31 cellular contexts compared by ENCODE assay signal in the genomic region with DNA sequence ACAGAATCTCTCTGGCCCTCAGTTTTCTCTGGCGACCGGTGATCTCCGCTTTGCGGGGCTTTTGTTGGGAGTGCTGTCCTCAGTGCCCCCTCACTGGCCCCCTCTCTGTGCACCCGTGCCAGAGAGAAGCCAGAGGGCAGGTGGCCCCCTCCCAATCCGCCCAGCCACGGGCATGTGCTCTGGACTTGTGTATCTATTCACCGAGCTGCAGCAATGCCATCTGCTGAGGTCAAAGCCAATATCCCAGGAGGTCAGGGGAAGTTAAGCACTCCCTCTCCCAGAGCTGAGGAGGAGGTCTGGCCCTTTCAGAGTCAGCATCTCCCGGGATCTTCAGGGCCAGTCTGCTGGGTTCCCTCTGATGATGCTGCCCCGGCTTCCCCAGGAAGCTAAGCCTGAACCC. TPM values are rescaled to one million over a fixed set of nuclear protein-coding genes. Genes with fewer than 3 reads are reported as not detected.
"Had no signal": no experiment of that assay in that cellular context is flagged by ENCODE, and none has a peak within 500 bp of the region (broad histone marks: within the 10 kb centered on the region; RNA-seq: fewer than 3 reads in every experiment).

No MANE protein-coding gene starts in this region.

- H3K4me3 Mint-ChIP-seq: activated CD4-positive, alpha-beta memory T cell treated with anti-CD3 and anti-CD28 coated beads for 36 hours; activated CD4-positive, alpha-beta T cell treated with anti-CD3 and anti-CD28 coated beads for 36 hours; activated CD4-positive, alpha-beta T cell treated with anti-CD3 and anti-CD28 coated beads, Interleukin-2, amount 10 ng/mL, durations not matched to agents 24 days and 14 days; activated CD8-positive, alpha-beta T cell treated with anti-CD3 and anti-CD28 coated beads, Interleukin-2, amount 10 ng/mL, durations not matched to agents 7 days and 5 days; activated naive CD4-positive, alpha-beta T cell treated with anti-CD3 and anti-CD28 coated beads, Interleukin-2, amount 10 ng/mL, durations not matched to agents 7 days and 5 days; activated T-cell treated with anti-CD3 and anti-CD28 coated beads, Interleukin-2, amount 50 U/mL, for 4 hours; activated T-helper 17 cell treated with anti-CD3 and anti-CD28 coated beads, Interleukin-2, amount 50 U/mL, for 72 hours; effector memory CD8-positive, alpha-beta T cell; T-cell; T-helper 1 cell treated with Interleukin-12 subunit alpha and Interleukin-12 subunit beta and Interleukin-4 antibody, amounts not matched to agents 30 μg/mL and 1 μg/mL, for 36 hours; T-helper 2 cell treated with Interferon-gamma antibody and Interleukin-4, amounts not matched to agents 5 μg/mL and 100 μg/mL, for 36 hours had no signal

- H3K36me3 ChIP-seq: brain microvascular endothelial cell, esophagus muscularis mucosa, gastrocnemius medialis, heart right ventricle had no signal

- H3K4me1 Mint-ChIP-seq: activated CD4-positive, alpha-beta T cell treated with anti-CD3 and anti-CD28 coated beads for 36 hours; activated CD4-positive, alpha-beta T cell treated with anti-CD3 and anti-CD28 coated beads, Interleukin-2, amount 10 ng/mL, durations not matched to agents 24 days and 14 days; activated naive CD4-positive, alpha-beta T cell treated with anti-CD3 and anti-CD28 coated beads, Interleukin-2, amount 10 ng/mL, durations not matched to agents 7 days and 5 days; activated T-helper 17 cell treated with anti-CD3 and anti-CD28 coated beads, Interleukin-2, amount 50 U/mL, for 72 hours had no signal

- H3K9me3 Mint-ChIP-seq: activated CD4-positive, alpha-beta memory T cell treated with anti-CD3 and anti-CD28 coated beads for 36 hours; activated CD4-positive, alpha-beta T cell treated with anti-CD3 and anti-CD28 coated beads, Interleukin-2, amount 10 ng/mL, durations not matched to agents 24 days and 14 days; activated naive CD4-positive, alpha-beta T cell treated with anti-CD3 and anti-CD28 coated beads, Interleukin-2, amount 10 ng/mL, durations not matched to agents 7 days and 5 days; activated naive CD4-positive, alpha-beta T cell treated with anti-CD3 and anti-CD28 coated beads, Interleukin-2, amount 50 U/mL, for 72 hours; activated T-cell treated with anti-CD3 and anti-CD28 coated beads, Interleukin-2, amount 50 U/mL, for 4 hours; activated T-helper 17 cell treated with anti-CD3 and anti-CD28 coated beads, Interleukin-2, amount 50 U/mL, for 72 hours; effector memory CD8-positive, alpha-beta T cell; T-cell; T-helper 1 cell treated with Interleukin-12 subunit alpha and Interleukin-12 subunit beta and Interleukin-4 antibody, amounts not matched to agents 30 μg/mL and 1 μg/mL, for 36 hours; T-helper 2 cell treated with Interferon-gamma antibody and Interleukin-4, amounts not matched to agents 5 μg/mL and 100 μg/mL, for 36 hours had no signal

- ATAC-seq: activated CD4-positive, alpha-beta T cell treated with anti-CD3 and anti-CD28 coated beads for 36 hours; activated CD8-positive, alpha-beta T cell treated with anti-CD3 and anti-CD28 coated beads, Interleukin-2, amount 10 ng/mL, durations not matched to agents 7 days and 5 days; activated naive CD4-positive, alpha-beta T cell treated with anti-CD3 and anti-CD28 coated beads, Interleukin-2, amount 50 U/mL, for 72 hours; activated T-cell treated with anti-CD3 and anti-CD28 coated beads, Interleukin-2, amount 50 U/mL, for 4 hours; activated T-helper 17 cell treated with anti-CD3 and anti-CD28 coated beads, Interleukin-2, amount 50 U/mL, for 72 hours; effector memory CD8-positive, alpha-beta T cell; foreskin keratinocyte; gastrocnemius medialis; heart right ventricle; T-cell had no signal

- H3K9me3 ChIP-seq: esophagus muscularis mucosa, gastrocnemius medialis, heart right ventricle had no signal

- DNase-seq: activated CD4-positive, alpha-beta memory T cell treated with anti-CD3 and anti-CD28 coated beads for 36 hours; activated CD4-positive, alpha-beta T cell treated with anti-CD3 and anti-CD28 coated beads for 36 hours; activated CD4-positive, alpha-beta T cell treated with anti-CD3 and anti-CD28 coated beads, Interleukin-2, amount 10 ng/mL, durations not matched to agents 24 days and 14 days; activated CD4-positive, CD25-positive, alpha-beta regulatory T cell; activated CD4-positive, CD25-positive, alpha-beta regulatory T cell treated with anti-CD3 and anti-CD28 coated beads, Interleukin-2, amount 50 U/mL, for 72 hours; activated CD8-positive, alpha-beta T cell treated with anti-CD3 and anti-CD28 coated beads, Interleukin-2, amount 10 ng/mL, durations not matched to agents 7 days and 5 days; activated effector memory CD4-positive, alpha-beta T cell treated with Interleukin-2 at 50 U/mL for 16 hours; activated naive CD4-positive, alpha-beta T cell treated with anti-CD3 and anti-CD28 coated beads, Interleukin-2, amount 10 ng/mL, durations not matched to agents 7 days and 5 days; activated T-cell treated with anti-CD3 and anti-CD28 coated beads, Interleukin-2, amount 50 U/mL, for 4 hours; amniotic stem cell; anterior cingulate cortex; brain microvascular endothelial cell; caudate nucleus; cortex of kidney; dermis blood vessel endothelial cell; effector CD4-positive, alpha-beta T cell; effector memory CD8-positive, alpha-beta T cell; erythroblast; foreskin keratinocyte; gastrocnemius medialis; heart right ventricle; T-cell; T1000 had no signal

- H3K4me3 ChIP-seq: esophagus muscularis mucosa, gastrocnemius medialis, heart right ventricle had no signal

- H3K27ac Mint-ChIP-seq: activated CD4-positive, alpha-beta memory T cell treated with anti-CD3 and anti-CD28 coated beads for 36 hours; activated CD4-positive, alpha-beta T cell treated with anti-CD3 and anti-CD28 coated beads for 36 hours; activated CD4-positive, alpha-beta T cell treated with anti-CD3 and anti-CD28 coated beads, Interleukin-2, amount 10 ng/mL, durations not matched to agents 24 days and 14 days; activated CD8-positive, alpha-beta T cell treated with anti-CD3 and anti-CD28 coated beads, Interleukin-2, amount 10 ng/mL, durations not matched to agents 7 days and 5 days; activated naive CD4-positive, alpha-beta T cell treated with anti-CD3 and anti-CD28 coated beads, Interleukin-2, amount 10 ng/mL, durations not matched to agents 7 days and 5 days; activated naive CD4-positive, alpha-beta T cell treated with anti-CD3 and anti-CD28 coated beads, Interleukin-2, amount 50 U/mL, for 72 hours; activated T-helper 17 cell treated with anti-CD3 and anti-CD28 coated beads, Interleukin-2, amount 50 U/mL, for 72 hours; effector memory CD8-positive, alpha-beta T cell; T-cell; T-helper 1 cell treated with Interleukin-12 subunit alpha and Interleukin-12 subunit beta and Interleukin-4 antibody, amounts not matched to agents 30 μg/mL and 1 μg/mL, for 36 hours; T-helper 2 cell treated with Interferon-gamma antibody and Interleukin-4, amounts not matched to agents 5 μg/mL and 100 μg/mL, for 36 hours had no signal

- H3K27ac ChIP-seq: brain microvascular endothelial cell, esophagus muscularis mucosa, foreskin keratinocyte, gastrocnemius medialis, heart right ventricle had no signal

- H3K36me3 Mint-ChIP-seq: activated CD4-positive, alpha-beta memory T cell treated with anti-CD3 and anti-CD28 coated beads for 36 hours; activated naive CD4-positive, alpha-beta T cell treated with anti-CD3 and anti-CD28 coated beads, Interleukin-2, amount 10 ng/mL, durations not matched to agents 7 days and 5 days; activated naive CD4-positive, alpha-beta T cell treated with anti-CD3 and anti-CD28 coated beads, Interleukin-2, amount 50 U/mL, for 72 hours; T-cell had no signal

- H3K4me1 ChIP-seq: foreskin keratinocyte, gastrocnemius medialis, heart right ventricle had no signal

RNA-seq across cellular contexts. Expression of a gene that starts 5.1 kb away (rescaled TPM):
- total RNA-seq: activated CD4-positive, alpha-beta memory T cell treated with anti-CD3 and anti-CD28 coated beads for 36 hours; activated CD4-positive, alpha-beta T cell treated with anti-CD3 and anti-CD28 coated beads for 36 hours; activated CD4-positive, alpha-beta T cell treated with anti-CD3 and anti-CD28 coated beads, Interleukin-2, amount 10 ng/mL, durations not matched to agents 24 days and 14 days; activated CD8-positive, alpha-beta T cell treated with anti-CD3 and anti-CD28 coated beads, Interleukin-2, amount 10 ng/mL, durations not matched to agents 7 days and 5 days; activated naive CD4-positive, alpha-beta T cell treated with anti-CD3 and anti-CD28 coated beads, Interleukin-2, amount 50 U/mL, for 72 hours; activated T-cell treated with anti-CD3 and anti-CD28 coated beads, Interleukin-2, amount 50 U/mL, for 4 hours; activated T-helper 17 cell treated with anti-CD3 and anti-CD28 coated beads, Interleukin-2, amount 50 U/mL, for 72 hours; astrocyte; bronchial epithelial cell; chondrocyte; dermis blood vessel endothelial cell; esophagus muscularis mucosa; foreskin keratinocyte; gastrocnemius medialis; heart right ventricle; T-cell had no signal
